ENCODE assay signal across 10 cellular contexts in the genomic region with DNA sequence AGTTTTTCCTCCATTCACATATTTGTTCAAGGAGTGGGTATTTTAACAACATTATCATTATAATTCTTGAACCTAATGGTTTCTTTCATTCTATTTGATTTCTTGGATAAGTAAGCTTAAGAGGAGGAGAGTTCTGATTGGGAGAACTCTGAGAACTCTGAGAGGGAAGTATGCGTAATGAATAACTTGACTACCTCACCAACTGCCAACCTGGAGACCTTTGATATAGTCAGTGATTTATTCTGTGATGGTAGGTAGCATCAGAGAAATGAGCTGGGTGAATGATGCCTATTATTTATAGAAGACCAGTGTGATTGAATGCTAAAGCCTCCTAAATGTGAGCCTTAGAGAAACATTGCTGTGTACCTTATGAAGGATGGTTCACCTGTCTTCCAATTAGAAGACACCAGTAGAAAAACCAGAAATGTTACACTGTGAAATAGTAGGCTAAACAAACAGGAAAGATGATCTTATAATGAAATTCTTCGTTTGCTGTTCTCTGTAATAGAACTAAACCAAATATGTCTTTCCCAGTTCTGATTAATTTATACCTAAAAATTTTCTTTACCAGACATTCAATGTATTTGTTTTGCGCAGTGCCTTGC.
A peak's percentile ranks its signal among the peaks of the same experiment; 100 is the strongest.
DNase-seq lines count a peak whose midpoint lies in the region; ATAC-seq and TF ChIP-seq lines count a peak whose summit lies in the region.
"Had no signal": no experiment of that assay in that cellular context is flagged by ENCODE, and none has a peak within 500 bp of the region (broad histone marks: within the 10 kb centered on the region; RNA-seq: fewer than 3 reads in every experiment).

No MANE protein-coding gene starts in this region.

- peak overlapping the region; percentile 92 to 98 (median 98) for H3K27ac Mint-ChIP-seq in CD4-positive, alpha-beta memory T cell
- H3K27ac Mint-ChIP-seq in nephron = no peak overlapping the region

- H3K27me3 ChIP-seq in CD4-positive, alpha-beta memory T cell (ENCODE audit: insufficient read depth, low read length) = no peaks in the 10 kb centered on the region
- H3K27me3 ChIP-seq in Loucy (ENCODE audit: insufficient read depth, low read length, poor library complexity, severe bottlenecking) = no peaks in the 10 kb centered on the region

- H4K20me1 ChIP-seq in Loucy (ENCODE audit: insufficient read depth, low read length, poor library complexity, severe bottlenecking) = peaks cover 11% of the 10 kb centered on the region

- peaks cover 0 to 18% of the 10 kb centered on the region in 2 donors for H3K36me3 Mint-ChIP-seq in CD4-positive, alpha-beta memory T cell
- no peaks in the 10 kb centered on the region for H3K36me3 Mint-ChIP-seq in nephron (ENCODE audit: low read depth)

- H3K9ac ChIP-seq in Loucy (ENCODE audit: low read depth, low read length, poor library complexity, severe bottlenecking) = no peak overlapping the region

- H3K4me2 ChIP-seq in Loucy (ENCODE audit: low read depth, low read length, poor library complexity, severe bottlenecking) = peak overlapping the region; percentile 98

- peak overlapping the region; percentile 93 to 96 (median 95) for H3K4me3 Mint-ChIP-seq in CD4-positive, alpha-beta memory T cell
- peak overlapping the region in 2 of 3 experiments; percentile 17 to 76 for H3K4me3 Mint-ChIP-seq in nephron

- DNase-seq in CD4-positive, alpha-beta memory T cell = peak in 1 of 5 donors; percentile 19
- peak; percentile 30 for DNase-seq in dermis blood vessel endothelial cell
- DNase-seq in HuH-7 (ENCODE audit: low spot score) = no peak
- no peak for DNase-seq in NCI-H1105 (lab: John Stamatoyannopoulos, UW)
- no peak for DNase-seq in stimulated activated CD4-positive, alpha-beta T cell treated with anti-CD3 and anti-CD28 coated beads, Interleukin-4, amount 100 ng/mL, for 1 hour
- DNase-seq: activated CD4-positive, alpha-beta T cell treated with anti-CD3 and anti-CD28 coated beads for 4 hours; cortex of kidney had no signal

- TF ChIP-seq CTCF in Loucy (conservative IDR thresholded peaks at IDR 0.05; ENCODE audit: low read length) (no peak), nephron (IDR thresholded peaks at IDR 0.05; ENCODE audit: unreplicated experiment in 3 of 3) (no peak)

- H3K27ac ChIP-seq in CD4-positive, alpha-beta memory T cell (ENCODE audit: low read depth, low read length) = peak overlapping the region; percentile 98

- no peaks in the 10 kb centered on the region for H3K36me3 ChIP-seq in CD4-positive, alpha-beta memory T cell (ENCODE audit: insufficient read depth, low read length)
- no peaks in the 10 kb centered on the region for H3K36me3 ChIP-seq in Loucy (ENCODE audit: insufficient read depth, low read length)

- CTCF ChIA-PET in CD4-positive, alpha-beta memory T cell (lab: Charles Lee; ENCODE audit: partially characterized antibody) = interaction anchor here (4.3 to 6.8 kb wide), 5 partner anchors 9 to 41 kb away, joined by 26 to 170 read pairs (median 69); no protein-coding TSS in a partner anchor

- peaks cover 36% of the 10 kb centered on the region for H3K79me2 ChIP-seq in Loucy (ENCODE audit: insufficient read depth, low read length)

- no peaks in the 10 kb centered on the region for H3K9me3 Mint-ChIP-seq in CD4-positive, alpha-beta memory T cell
- no peaks in the 10 kb centered on the region for H3K9me3 Mint-ChIP-seq in nephron

- H3K4me1 Mint-ChIP-seq in CD4-positive, alpha-beta memory T cell = peaks cover 41 to 77% (median 62%) of the 10 kb centered on the region in 4 donors
- peaks cover 39% of the 10 kb centered on the region for H3K4me1 Mint-ChIP-seq in nephron

- H3K9me2 ChIP-seq in Loucy (replicated peaks; ENCODE audit: low read depth, low read length) = no peaks in the 10 kb centered on the region

- no peaks in the 10 kb centered on the region for H3K9me3 ChIP-seq in CD4-positive, alpha-beta memory T cell (ENCODE audit: control insufficient read depth in 1 of 2, low read length in 2 of 2)
- H3K9me3 ChIP-seq in Loucy (ENCODE audit: insufficient read depth, low read depth, low read length) = no peaks in the 10 kb centered on the region

- H3K4me3 ChIP-seq in CD4-positive, alpha-beta memory T cell (ENCODE audit: low read length in 2 of 2) = peak overlapping the region; percentile 8 to 85
- H3K4me3 ChIP-seq in Loucy (ENCODE audit: low read length, poor library complexity, severe bottlenecking) = peak overlapping the region; percentile 82

- POLR2A ChIA-PET in CD4-positive, alpha-beta memory T cell (lab: Charles Lee; ENCODE audit: partially characterized antibody) = interaction anchor here (2.5 to 7.0 kb wide), 6 partner anchors 9 to 44 kb away, joined by 9 to 346 read pairs (median 22); no protein-coding TSS in a partner anchor

- H2AFZ ChIP-seq in Loucy (ENCODE audit: low read length) = no peak overlapping the region

- H3F3A ChIP-seq in Loucy (ENCODE audit: low read depth) = peaks cover 14% of the 10 kb centered on the region

- H3K27me3 Mint-ChIP-seq in CD4-positive, alpha-beta memory T cell = no peaks in the 10 kb centered on the region
- peaks cover 74% of the 10 kb centered on the region for H3K27me3 Mint-ChIP-seq in nephron (ENCODE audit: low read depth)

- no peak for ATAC-seq in GM21447 (IDR thresholded peaks at IDR 0.05; ENCODE audit: unreplicated experiment)

- H3K4me1 ChIP-seq in CD4-positive, alpha-beta memory T cell (ENCODE audit: insufficient read depth, low read length) = peaks cover 72% of the 10 kb centered on the region
- H3K4me1 ChIP-seq in Loucy (ENCODE audit: insufficient read depth, low read length, poor library complexity, severe bottlenecking) = peaks cover 68% of the 10 kb centered on the region

- intact Hi-C loops in CD4-positive, alpha-beta memory T cell (cut with micrococcal nuclease) = loop anchor here (5.0 kb wide), 1 partner anchor 187 kb away; a partner anchor contains a TSS

Comparison
In these comparisons a context has a peak if more than half of its experiments do, and no peak if none do; other contexts are left out.
1. H3K27ac Mint-ChIP-seq: peak in CD4-positive, alpha-beta memory T cell (7 of 7); none in nephron (0 of 3).